In the genomic region with DNA sequence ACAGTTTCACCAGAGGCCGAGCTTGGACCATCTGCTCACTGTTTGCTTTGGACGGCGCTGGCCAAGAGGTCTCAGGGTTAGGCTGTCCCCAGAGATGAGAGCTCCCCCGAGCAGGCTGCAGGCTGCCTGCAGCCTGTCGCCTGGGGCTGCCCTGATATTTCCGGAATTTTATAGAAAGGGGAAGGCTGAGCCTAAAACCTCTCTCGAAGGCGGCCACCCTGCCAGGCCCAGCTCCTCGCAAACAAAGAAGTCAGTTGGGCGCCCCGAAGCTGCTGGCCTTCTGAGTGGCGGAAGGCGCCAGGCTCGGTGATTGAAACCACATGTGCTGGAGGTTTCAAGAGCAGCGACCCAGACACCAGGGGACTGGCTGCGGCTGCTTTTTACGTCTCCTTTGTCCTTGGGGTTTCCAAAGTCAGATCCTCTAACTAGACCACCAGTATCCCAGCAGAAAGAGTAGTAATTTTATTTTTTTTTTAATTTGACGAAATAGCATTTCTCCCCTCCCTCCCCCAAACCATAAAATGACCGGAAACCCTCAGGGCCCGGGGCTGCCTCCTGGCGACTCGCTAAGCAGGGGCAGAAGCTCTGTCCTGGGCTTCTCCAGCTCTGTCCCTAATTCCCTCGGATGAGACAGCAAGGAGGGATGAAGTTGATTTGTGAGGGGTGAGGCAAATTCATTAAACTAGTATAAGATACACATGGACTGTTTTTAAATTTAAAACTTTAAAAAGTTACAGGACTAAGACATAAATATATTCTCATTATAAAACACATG, we compare ENCODE assay signal across 9 cellular contexts. TPM values are rescaled to one million over a fixed set of nuclear protein-coding genes. Genes with fewer than 3 reads are reported as not detected.
DNase-seq lines count a peak whose midpoint lies in the region; ATAC-seq and TF ChIP-seq lines count a peak whose summit lies in the region.
"Had no signal": no experiment of that assay in that cellular context is flagged by ENCODE, and none has a peak within 500 bp of the region (broad histone marks: within the 10 kb centered on the region; RNA-seq: fewer than 3 reads in every experiment).

No MANE protein-coding gene starts in this region.

- no peaks in the 10 kb centered on the region for H3K9me3 ChIP-seq in esophagus squamous epithelium
- H3K9me3 ChIP-seq in muscle layer of duodenum (ENCODE audit: control insufficient read depth in 1 of 2, low read length in 2 of 2) = no peaks in the 10 kb centered on the region

- no peaks in the 10 kb centered on the region for H3K27me3 ChIP-seq in esophagus squamous epithelium
- H3K27me3 ChIP-seq in muscle layer of duodenum (ENCODE audit: low read depth, low read length) = no peaks in the 10 kb centered on the region

- H3K4me3 ChIP-seq in AG09309 (ENCODE audit: control insufficient read depth, low read depth, low read length) (no peak overlapping the region), esophagus squamous epithelium (peak overlapping the region in 1 of 4 donors; percentile 10), muscle layer of duodenum (ENCODE audit: low read depth in 1 of 2, low read length in 2 of 2) (peak overlapping the region in 1 of 2 donors; percentile 18)

- H3K36me3 ChIP-seq in esophagus squamous epithelium = no peaks in the 10 kb centered on the region
- H3K36me3 ChIP-seq in muscle layer of duodenum (ENCODE audit: control insufficient read depth in 1 of 2, insufficient read depth in 2 of 2, low read length in 2 of 2) = peaks cover 0 to 4% of the 10 kb centered on the region in 2 donors

- intact Hi-C loops in esophagus squamous epithelium (cut with DNase I) = no loop called here

- 40 to 68% methylated on average over 9 to 12 of the region's 23 CpGs for whole genome bisulfite sequencing in esophagus squamous epithelium, 2 donors

- no peak for TF ChIP-seq CTCF in AG09309 (IDR thresholded peaks at IDR 0.05; ENCODE audit: control insufficient read depth, insufficient read depth, low read depth, low read length, missing control alignments)
- TF ChIP-seq CTCF in esophagus squamous epithelium (IDR thresholded peaks at IDR 0.05) = no peak

- peaks cover 0 to 21% (median 8%) of the 10 kb centered on the region in 3 donors for H3K4me1 ChIP-seq in esophagus squamous epithelium
- H3K4me1 ChIP-seq in muscle layer of duodenum (ENCODE audit: control insufficient read depth in 1 of 2, insufficient read depth in 2 of 2, low read length in 2 of 2) = peaks cover 5 to 28% of the 10 kb centered on the region in 2 donors

- TF ChIP-seq POLR2A in esophagus squamous epithelium (IDR thresholded peaks at IDR 0.05) = no peak

- H3K27ac ChIP-seq in esophagus squamous epithelium = peak overlapping the region in 3 of 4 donors; percentile 61 to 77 (median 72)
- H3K27ac ChIP-seq in muscle layer of duodenum (ENCODE audit: low read length) = peak overlapping the region; percentile 67
- H3K27ac ChIP-seq: VCaP had no signal

- DNase-seq in AG09309 (ENCODE audit: low read depth) (peak; percentile 69), NCI-H146 treated with DMSO at 0.1 percent for 48 hours (lab: John Stamatoyannopoulos, UW; ENCODE audit: unreplicated experiment) (peak; percentile 28), esophagus squamous epithelium (lab: John Stamatoyannopoulos, UW) (no peak), NCI-H128 (lab: John Stamatoyannopoulos, UW; ENCODE audit: unreplicated experiment) (no peak), T-helper 2 cell (no peak)

- ATAC-seq in HG03460 (IDR thresholded peaks at IDR 0.05; ENCODE audit: unreplicated experiment) (no peak), GM19328 (IDR thresholded peaks at IDR 0.05; ENCODE audit: unreplicated experiment) (no peak)

RNA-seq across cellular contexts. Expression of a gene that starts 57.4 kb away (rescaled TPM):
- total RNA-seq in esophagus squamous epithelium = 10 to 100 TPM in 2 of 4 donors, 1 to 10 TPM in 2; 4.8 to 47.9 (median 15.2) TPM

Comparison
In these comparisons a context has a peak if more than half of its experiments do, and no peak if none do; other contexts are left out.
1. DNase-seq: peak in AG09309 (single experiment) and NCI-H146 treated with DMSO at 0.1 percent for 48 hours (single experiment); none in esophagus squamous epithelium (single experiment), NCI-H128 (single experiment) and T-helper 2 cell (0 of 5).